In genomic region chr5:147377685-147378084, GRCh38 we compare ENCODE assay signal across 22 cellular contexts.
"Had no signal": no experiment of that assay in that cellular context is flagged by ENCODE, and none has a peak within 500 bp of the region (broad histone marks: within the 10 kb centered on the region; RNA-seq: fewer than 3 reads in every experiment).

No MANE protein-coding gene starts in this region.

- H3K4me3 ChIP-seq: coronary artery, dorsolateral prefrontal cortex, esophagus muscularis mucosa, gastroesophageal sphincter, heart left ventricle, hepatocyte, left lung, lower lobe of right lung, mucosa of descending colon had no signal

- H3K4me1 ChIP-seq: esophagus muscularis mucosa, foreskin keratinocyte, gastroesophageal sphincter, heart left ventricle, left lung, lower lobe of right lung had no signal

- H3K27ac ChIP-seq: coronary artery, dorsolateral prefrontal cortex, esophagus muscularis mucosa, foreskin keratinocyte, gastroesophageal sphincter, heart left ventricle, hepatocyte, left lung, lower lobe of right lung had no signal

- H3K4me2 ChIP-seq: hepatocyte had no signal

- FAIRE-seq: colon, endothelial cell of umbilical vein, frontal cortex, islet of Langerhans, keratinocyte had no signal

- H2AFZ ChIP-seq: hepatocyte had no signal

- H3K79me2 ChIP-seq: hepatocyte had no signal

- DNase-seq: dermis blood vessel endothelial cell; dorsolateral prefrontal cortex; effector CD4-positive, alpha-beta T cell; effector memory CD4-positive, alpha-beta T cell; foreskin keratinocyte; heart left ventricle; left cardiac atrium; left lung; left ventricle myocardium superior; lower lobe of right lung; mesenchymal stem cell; mucosa of descending colon; naive B cell had no signal

- H3K9me3 ChIP-seq: esophagus muscularis mucosa, gastroesophageal sphincter, lower lobe of right lung, mucosa of descending colon had no signal

- ATAC-seq: foreskin keratinocyte, gastroesophageal sphincter, heart left ventricle, left cardiac atrium, left lung, left ventricle myocardium superior, lower lobe of right lung, mucosa of descending colon had no signal

- H3K27me3 ChIP-seq: esophagus muscularis mucosa, foreskin keratinocyte, gastroesophageal sphincter, hepatocyte, left lung had no signal

- H3K36me3 ChIP-seq: esophagus muscularis mucosa, gastroesophageal sphincter, heart left ventricle, left lung, lower lobe of right lung had no signal
